ENCODE assay signal across 26 cellular contexts in genomic region chr11:130765369-130765768, GRCh38.
"Had no signal": no experiment of that assay in that cellular context is flagged by ENCODE, and none has a peak within 500 bp of the region (broad histone marks: within the 10 kb centered on the region; RNA-seq: fewer than 3 reads in every experiment).

No MANE protein-coding gene starts in this region.

- H3K36me3 Mint-ChIP-seq: activated naive CD4-positive, alpha-beta T cell treated with anti-CD3 and anti-CD28 coated beads, Interleukin-2, amount 10 ng/mL, durations not matched to agents 7 days and 5 days; activated naive CD8-positive, alpha-beta T cell treated with anti-CD3 and anti-CD28 coated beads, Interleukin-2, amount 10 ng/mL, durations not matched to agents 7 days and 5 days; natural killer cell treated with Interleukin-12 subunit alpha and Interleukin-12 subunit beta and Interleukin-15 and Interleukin-18, amount 100 ng/mL, for 72 hours had no signal

- H3K27ac ChIP-seq: brain microvascular endothelial cell, neutrophil, ovary, suprapubic skin, tibial artery, WERI-Rb-1 had no signal

- H3K27me3 ChIP-seq: brain microvascular endothelial cell, neutrophil, ovary, suprapubic skin, tibial artery had no signal

- H3K4me3 Mint-ChIP-seq: activated CD4-positive, alpha-beta memory T cell treated with anti-CD3 and anti-CD28 coated beads, Interleukin-2, amount 10 ng/mL, durations not matched to agents 7 days and 5 days; activated CD4-positive, alpha-beta T cell treated with anti-CD3 and anti-CD28 coated beads, Interleukin-2, amount 10 ng/mL, durations not matched to agents 7 days and 5 days; activated naive CD4-positive, alpha-beta T cell treated with anti-CD3 and anti-CD28 coated beads, Interleukin-2, amount 10 ng/mL, durations not matched to agents 7 days and 5 days; activated naive CD8-positive, alpha-beta T cell treated with anti-CD3 and anti-CD28 coated beads, Interleukin-2, amount 10 ng/mL, durations not matched to agents 7 days and 5 days; activated T-cell treated with anti-CD3 and anti-CD28 coated beads, Interleukin-2, amount 50 U/mL, for 24 hours; T-helper 17 cell had no signal

- H3K9me3 Mint-ChIP-seq: activated CD4-positive, alpha-beta memory T cell treated with anti-CD3 and anti-CD28 coated beads, Interleukin-2, amount 10 ng/mL, durations not matched to agents 7 days and 5 days; activated CD4-positive, alpha-beta T cell treated with anti-CD3 and anti-CD28 coated beads, Interleukin-2, amount 10 ng/mL, durations not matched to agents 7 days and 5 days; activated naive CD4-positive, alpha-beta T cell treated with anti-CD3 and anti-CD28 coated beads, Interleukin-2, amount 10 ng/mL, durations not matched to agents 7 days and 5 days; activated naive CD8-positive, alpha-beta T cell treated with anti-CD3 and anti-CD28 coated beads, Interleukin-2, amount 10 ng/mL, durations not matched to agents 7 days and 5 days; activated T-cell treated with anti-CD3 and anti-CD28 coated beads, Interleukin-2, amount 50 U/mL, for 24 hours; effector memory CD8-positive, alpha-beta T cell; natural killer cell treated with Interleukin-12 subunit alpha and Interleukin-12 subunit beta and Interleukin-15 and Interleukin-18, amount 100 ng/mL, for 72 hours had no signal

- H3K27ac Mint-ChIP-seq: activated CD4-positive, alpha-beta memory T cell treated with anti-CD3 and anti-CD28 coated beads, Interleukin-2, amount 10 ng/mL, durations not matched to agents 7 days and 5 days; activated CD4-positive, alpha-beta T cell treated with anti-CD3 and anti-CD28 coated beads, Interleukin-2, amount 10 ng/mL, durations not matched to agents 7 days and 5 days; activated naive CD4-positive, alpha-beta T cell treated with anti-CD3 and anti-CD28 coated beads, Interleukin-2, amount 10 ng/mL, durations not matched to agents 7 days and 5 days; activated naive CD8-positive, alpha-beta T cell treated with anti-CD3 and anti-CD28 coated beads, Interleukin-2, amount 10 ng/mL, durations not matched to agents 7 days and 5 days; activated T-cell treated with anti-CD3 and anti-CD28 coated beads, Interleukin-2, amount 50 U/mL, for 24 hours; progenitor cell of endocrine pancreas; T-helper 17 cell had no signal

- ATAC-seq: activated CD4-positive, CD25-positive, alpha-beta regulatory T cell treated with anti-CD3 and anti-CD28 coated beads, Interleukin-2, amount 50 U/mL, for 24 hours; effector memory CD8-positive, alpha-beta T cell; left ventricle myocardium superior; mucosa of descending colon; T-helper 17 cell had no signal

- DNase-seq: activated CD4-positive, alpha-beta memory T cell treated with anti-CD3 and anti-CD28 coated beads, Interleukin-2, amount 10 ng/mL, durations not matched to agents 7 days and 5 days; activated CD4-positive, alpha-beta T cell treated with anti-CD3 and anti-CD28 coated beads, Interleukin-2, amount 10 ng/mL, durations not matched to agents 7 days and 5 days; activated CD8-positive, alpha-beta memory T cell treated with anti-CD3 and anti-CD28 coated beads, Interleukin-2, amount 50 U/mL, for 48 hours; activated gamma-delta T cell; activated naive CD4-positive, alpha-beta T cell treated with anti-CD3 and anti-CD28 coated beads, Interleukin-2, amount 10 ng/mL, durations not matched to agents 7 days and 5 days; activated naive CD8-positive, alpha-beta T cell treated with anti-CD3 and anti-CD28 coated beads, Interleukin-2, amount 10 ng/mL, durations not matched to agents 7 days and 5 days; activated T-cell treated with anti-CD3 and anti-CD28 coated beads, Interleukin-2, amount 50 U/mL, for 24 hours; brain microvascular endothelial cell; cortex of kidney; effector memory CD8-positive, alpha-beta T cell; foreskin melanocyte; left ventricle myocardium superior; mucosa of descending colon; ovary; stimulated activated CD4-positive, alpha-beta T cell treated with anti-CD3 and anti-CD28 coated beads, Interleukin-15, amount 100 ng/mL, for 24 hours; stimulated activated CD4-positive, alpha-beta T cell treated with anti-CD3 and anti-CD28 coated beads, Interleukin-2, amount 100 ng/mL, for 24 hours; stimulated activated naive CD4-positive, alpha-beta T cell; T-helper 17 cell; T1000; tibial artery; WERI-Rb-1 had no signal

- H3K4me3 ChIP-seq: mucosa of descending colon, ovary, suprapubic skin, tibial artery had no signal

- H3K36me3 ChIP-seq: brain microvascular endothelial cell, neutrophil, ovary, suprapubic skin, tibial artery, WERI-Rb-1 had no signal

- H3K9me3 ChIP-seq: mucosa of descending colon, neutrophil, ovary, suprapubic skin, tibial artery had no signal

- H3K27me3 Mint-ChIP-seq: activated T-cell treated with anti-CD3 and anti-CD28 coated beads, Interleukin-2, amount 50 U/mL, for 24 hours had no signal
